8 cellular contexts compared by ENCODE assay signal in the genomic region with DNA sequence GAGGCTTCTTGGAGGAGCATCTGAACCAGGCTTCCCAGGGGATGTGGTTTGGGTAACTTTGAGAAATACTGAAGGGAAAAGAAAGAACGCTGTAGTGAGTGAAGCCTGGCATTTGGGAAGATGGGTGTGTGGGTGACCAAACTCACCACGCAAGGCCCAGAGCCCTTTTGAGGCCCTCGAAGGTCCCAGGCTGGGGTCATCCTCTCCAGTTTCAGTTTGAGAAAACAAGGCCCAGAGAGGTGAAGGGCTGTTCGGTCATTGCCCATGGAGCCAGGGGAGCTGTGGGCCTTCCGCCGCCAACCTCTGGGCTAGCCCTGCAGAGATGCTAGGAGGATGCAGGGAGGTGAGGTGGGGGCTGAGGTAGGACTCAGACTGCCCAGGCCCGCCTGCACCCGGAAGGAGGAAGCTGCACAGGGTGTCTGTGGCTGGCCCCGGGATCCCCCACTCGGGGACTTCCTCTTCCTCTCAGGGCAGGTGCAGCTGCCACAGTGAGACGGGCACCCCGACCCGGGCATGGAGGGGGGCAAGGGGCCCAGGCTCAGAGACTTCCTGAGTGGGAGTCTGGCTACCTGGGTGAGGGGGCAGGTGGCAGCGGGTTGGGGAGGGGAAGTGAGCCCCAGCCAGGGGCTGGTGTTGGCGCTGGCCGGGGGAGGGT. TPM values are rescaled to one million over a fixed set of nuclear protein-coding genes. Genes with fewer than 3 reads are reported as not detected.
DNase-seq lines count a peak whose midpoint lies in the region; ATAC-seq and TF ChIP-seq lines count a peak whose summit lies in the region.

TSS of gene CCDC88B (plus strand) at position 451 of the 655 bp plus-strand sequence. CDS start at position 514, 63 bp downstream.

- no TSS peak for BruUV-seq in IMR-90 (replicated peaks; lab: Mats Ljungman, UMichigan)

- H3K4me1 ChIP-seq in IMR-90 (ENCODE audit: control insufficient read depth, insufficient read depth, low read length) (peaks cover 6% of the 10 kb centered on the region), endodermal cell (ENCODE audit: control insufficient read depth, insufficient read depth, low read length) (no peaks in the 10 kb centered on the region)

- no peak within 1 kb of the TSS for H4K5ac ChIP-seq in IMR-90 (ENCODE audit: low read depth, low read length)

- no peak for TF ChIP-seq RAD21 in IMR-90 (IDR thresholded peaks at IDR 0.05; ENCODE audit: low read length)

- intact Hi-C loops in IMR-90 (cut with micrococcal nuclease): no loop called here

- DNase-seq in IMR-90 (no peak), endodermal cell (no peak), DMS79 (lab: John Stamatoyannopoulos, UW) (no peak), NCI-H2227 treated with DMSO at 0.1 percent for 48 hours (lab: John Stamatoyannopoulos, UW) (no peak)
- DNase-seq in activated CD4-positive, alpha-beta T cell treated with anti-CD3 and anti-CD28 coated beads, Interleukin-2, amount 10 ng/mL, durations not matched to agents 7 days and 5 days: peak; percentile 91
- peak; percentile 72 for DNase-seq in stimulated activated CD4-positive, alpha-beta T cell treated with anti-CD3 and anti-CD28 coated beads, Interleukin-12 subunit alpha, Interleukin-12 subunit beta, amount 100 ng/mL, for 4 hours

- no peak within 1 kb of the TSS for H3K4me2 ChIP-seq in IMR-90 (ENCODE audit: low read depth, low read length)

- H3K27me3 ChIP-seq in IMR-90 (ENCODE audit: control insufficient read depth, insufficient read depth, low read length): peaks cover 9% of the 10 kb centered on the region; the same call in 1 of the 2 replicates
- no peaks in the 10 kb centered on the region for H3K27me3 ChIP-seq in endodermal cell (ENCODE audit: control insufficient read depth, insufficient read depth, low read length, poor library complexity, severe bottlenecking)

- peaks cover 3% of the 10 kb centered on the region; the same call in 1 of the 2 replicates for H3K9me1 ChIP-seq in IMR-90 (ENCODE audit: insufficient read depth, low read length)

- H3K36me3 ChIP-seq in IMR-90 (ENCODE audit: control insufficient read depth, insufficient read depth, low read length) (no peaks in the 10 kb centered on the region), endodermal cell (ENCODE audit: control insufficient read depth, insufficient read depth, low read length) (no peaks in the 10 kb centered on the region)

- no peak for TF ChIP-seq POLR2A in IMR-90 (IDR thresholded peaks at IDR 0.05; ENCODE audit: low read depth, low read length)

- peak; percentile 57 for ATAC-seq in GM19452 (IDR thresholded peaks at IDR 0.05; ENCODE audit: unreplicated experiment)
- no peak for ATAC-seq in IMR-90 (ENCODE audit: low read depth)
- ATAC-seq in HG03097 (IDR thresholded peaks at IDR 0.05; ENCODE audit: low FRiP score, unreplicated experiment): no peak

- no peak within 1 kb of the TSS for H3K9ac ChIP-seq in IMR-90 (ENCODE audit: low read depth, low read length)
- no peak within 1 kb of the TSS for H3K9ac ChIP-seq in endodermal cell (ENCODE audit: extremely low read depth, low read length, poor library complexity, severe bottlenecking)

- in situ Hi-C loops in IMR-90 (cut with MboI; ENCODE audit: low sequenced_read_pairs): no loop called here

- H2BK20ac ChIP-seq in IMR-90 (ENCODE audit: low read depth, low read length): no peak within 1 kb of the TSS

- H3K14ac ChIP-seq in IMR-90 (replicated peaks; ENCODE audit: low read depth, low read length): no peak within 1 kb of the TSS

- peaks cover 48% of the 10 kb centered on the region for H3K4me1 Mint-ChIP-seq in activated CD4-positive, alpha-beta T cell treated with anti-CD3 and anti-CD28 coated beads, Interleukin-2, amount 10 ng/mL, durations not matched to agents 7 days and 5 days
- H3K4me1 Mint-ChIP-seq in endodermal cell: peaks cover 11% of the 10 kb centered on the region

- H3K36me3 Mint-ChIP-seq in activated CD4-positive, alpha-beta T cell treated with anti-CD3 and anti-CD28 coated beads, Interleukin-2, amount 10 ng/mL, durations not matched to agents 7 days and 5 days (ENCODE audit: low read depth): peaks cover 23% of the 10 kb centered on the region
- no peaks in the 10 kb centered on the region for H3K36me3 Mint-ChIP-seq in endodermal cell (ENCODE audit: low read depth)

- H3K4ac ChIP-seq in IMR-90 (ENCODE audit: low read depth, low read length): no peak within 1 kb of the TSS; the same call in 1 of the 2 replicates

- H3K23ac ChIP-seq in IMR-90 (ENCODE audit: low read depth, low read length): no peak within 1 kb of the TSS

- H2BK5ac ChIP-seq in IMR-90 (ENCODE audit: low read depth, low read length, poor library complexity, severe bottlenecking): no peak within 1 kb of the TSS

- H3K4me3 ChIP-seq in IMR-90 (ENCODE audit: insufficient read depth, low read depth, low read length) (no peak within 1 kb of the TSS), endodermal cell (ENCODE audit: low read length) (no peak within 1 kb of the TSS)

- no peak within 1 kb of the TSS for H2BK15ac ChIP-seq in IMR-90 (ENCODE audit: low read depth, low read length)

- H3K9me3 ChIP-seq in IMR-90 (ENCODE audit: control insufficient read depth, insufficient read depth, low read length) (no peaks in the 10 kb centered on the region), endodermal cell (ENCODE audit: control insufficient read depth, low read length) (no peaks in the 10 kb centered on the region)

- no peaks in the 10 kb centered on the region for H3K27me3 Mint-ChIP-seq in activated CD4-positive, alpha-beta T cell treated with anti-CD3 and anti-CD28 coated beads, Interleukin-2, amount 10 ng/mL, durations not matched to agents 7 days and 5 days
- H3K27me3 Mint-ChIP-seq in endodermal cell (ENCODE audit: insufficient read depth): peaks cover 13% of the 10 kb centered on the region

- peak within 1 kb of the TSS; percentile 63 for H2AFZ ChIP-seq in IMR-90 (replicated peaks; ENCODE audit: low read length, poor library complexity)

- no peak within 1 kb of the TSS for H3K18ac ChIP-seq in IMR-90 (ENCODE audit: low read depth, low read length)

- H2AK5ac ChIP-seq in IMR-90 (ENCODE audit: low read depth, low read length): no peak within 1 kb of the TSS

- peak within 1 kb of the TSS; percentile 84 for H3K4me3 Mint-ChIP-seq in activated CD4-positive, alpha-beta T cell treated with anti-CD3 and anti-CD28 coated beads, Interleukin-2, amount 10 ng/mL, durations not matched to agents 7 days and 5 days
- peak within 1 kb of the TSS; percentile 59 for H3K4me3 Mint-ChIP-seq in endodermal cell

- H2AK9ac ChIP-seq in IMR-90 (replicated peaks; ENCODE audit: low read depth, low read length, poor library complexity): no peak within 1 kb of the TSS

- H2BK120ac ChIP-seq in IMR-90 (ENCODE audit: low read depth, low read length): no peak within 1 kb of the TSS

- WGBS in IMR-90 (ENCODE audit: extremely low coverage in 2 of 2, insufficient read length in 1 of 2), 2 experiments: 84% methylated on average over 5 of the region's 16 CpGs; no CpG with 5 or more reads in 1 of the 2 experiments
- 91 to 97% methylated on average over 4 to 16 of the region's 16 CpGs for WGBS in endodermal cell (ENCODE audit: insufficient coverage in 1 of 2, insufficient read length in 1 of 2), 2 experiments

- H4K8ac ChIP-seq in IMR-90 (ENCODE audit: low read depth in 2 of 2, low read length in 2 of 2): no peak within 1 kb of the TSS

- 0 out of 2 replicates have a peak, but pooled peaks cover 3% of the 10 kb centered on the region for H4K20me1 ChIP-seq in IMR-90 (ENCODE audit: insufficient read depth, low read length)

- no peaks in the 10 kb centered on the region for H3K79me1 ChIP-seq in IMR-90 (ENCODE audit: low read depth in 1 of 2, low read length in 2 of 2)

- peak within 1 kb of the TSS; percentile 92 for H3K27ac Mint-ChIP-seq in activated CD4-positive, alpha-beta T cell treated with anti-CD3 and anti-CD28 coated beads, Interleukin-2, amount 10 ng/mL, durations not matched to agents 7 days and 5 days
- no peak within 1 kb of the TSS for H3K27ac Mint-ChIP-seq in endodermal cell

- H3K27ac ChIP-seq in IMR-90 (ENCODE audit: insufficient read depth, low read length) (no peak within 1 kb of the TSS), endodermal cell (ENCODE audit: low read depth, low read length) (no peak within 1 kb of the TSS)

- POLR2A ChIA-PET in IMR-90 (lab: Charles Lee; ENCODE audit: unreplicated experiment): no interaction called here
- POLR2A ChIA-PET in activated CD4-positive, alpha-beta T cell treated with anti-CD3 and anti-CD28 coated beads, Interleukin-2, amount 10 ng/mL, durations not matched to agents 7 days and 5 days (lab: Charles Lee): interaction anchor here (0.6 to 0.7 kb wide), 2 partner anchors 8 to 70 kb away, joined by 3 to 4 read pairs; no protein-coding TSS in a partner anchor

- TF ChIP-seq CTCF in IMR-90 (conservative IDR thresholded peaks at IDR 0.05; ENCODE audit: low read depth, low read length): no peak
- no peak for TF ChIP-seq CTCF in endodermal cell (conservative IDR thresholded peaks at IDR 0.05)

- dilution Hi-C loops in IMR-90 (cut with HindIII; ENCODE audit: low sequenced_read_pairs, unreplicated experiment): no loop called here

- H3K56ac ChIP-seq in IMR-90 (ENCODE audit: extremely low read depth, insufficient read depth, low read length): no peak within 1 kb of the TSS

- CTCF ChIA-PET in IMR-90 (lab: Yijun Ruan, JAX): no interaction called here
- CTCF ChIA-PET in activated CD4-positive, alpha-beta T cell treated with anti-CD3 and anti-CD28 coated beads, Interleukin-2, amount 10 ng/mL, durations not matched to agents 7 days and 5 days (lab: Charles Lee): interaction anchor here (0.7 to 1.1 kb wide), 2 partner anchors 8 to 18 kb away, joined by 3 to 5 read pairs; no protein-coding TSS in a partner anchor

- H3K9me3 Mint-ChIP-seq in activated CD4-positive, alpha-beta T cell treated with anti-CD3 and anti-CD28 coated beads, Interleukin-2, amount 10 ng/mL, durations not matched to agents 7 days and 5 days: no peaks in the 10 kb centered on the region
- no peaks in the 10 kb centered on the region for H3K9me3 Mint-ChIP-seq in endodermal cell

- H4K91ac ChIP-seq in IMR-90 (ENCODE audit: insufficient read depth, low read depth, low read length): no peak within 1 kb of the TSS

TF ChIP-seq in IMR-90, 13 proteins besides CTCF, POLR2A, EP300 and RAD21 (continues in another document):
- no peak for TF ChIP-seq MAZ (IDR thresholded peaks at IDR 0.05; ENCODE audit: borderline replicate concordance, low read depth, low read length)

RNA-seq across cellular contexts. Expression of gene CCDC88B, which starts in this region (rescaled TPM):
- 1.3 and 1.7 TPM in 2 replicates for total RNA-seq in IMR-90 (2012; rRNA removed)
- 2.5 and 3.1 TPM in 2 replicates for polyA plus RNA-seq in IMR-90 (2012; rRNA removed)
- 2.6 and 2.9 TPM in 2 replicates for polyA plus RNA-seq in IMR-90 (2012; cell fraction: cytosol; rRNA removed)
- polyA plus RNA-seq in IMR-90 (2012; cell fraction: nucleus; rRNA removed; ENCODE audit: low replicate concordance): 2.4 and 3.8 TPM in 2 replicates
- 100 to 1,000 TPM; 103 to 127 TPM for total RNA-seq in activated CD4-positive, alpha-beta T cell treated with anti-CD3 and anti-CD28 coated beads, Interleukin-2, amount 10 ng/mL, durations not matched to agents 7 days and 5 days
- total RNA-seq in endodermal cell: 10 to 100 TPM; 14.2 to 15.2 TPM
- 5.3 TPM for polyA plus RNA-seq in endodermal cell (2013, experiment 1 of 2)
- polyA plus RNA-seq in endodermal cell (2013, experiment 2 of 2): 4.5 TPM

Comparison
In these comparisons a context has a peak if more than half of its experiments do, and no peak if none do; other contexts are left out.
1. RNA of gene CCDC88B (total RNA-seq): 103 to 127 TPM in activated CD4-positive, alpha-beta T cell treated with anti-CD3 and anti-CD28 coated beads, Interleukin-2, amount 10 ng/mL, durations not matched to agents 7 days and 5 days; 14.2 to 15.2 TPM in endodermal cell and 1.3 to 1.7 TPM in IMR-90; every median in the first group is over 4 times any median in the second.
2. DNase-seq: peak in activated CD4-positive, alpha-beta T cell treated with anti-CD3 and anti-CD28 coated beads, Interleukin-2, amount 10 ng/mL, durations not matched to agents 7 days and 5 days (single experiment) and stimulated activated CD4-positive, alpha-beta T cell treated with anti-CD3 and anti-CD28 coated beads, Interleukin-12 subunit alpha, Interleukin-12 subunit beta, amount 100 ng/mL, for 4 hours (single experiment); none in IMR-90 (single experiment), endodermal cell (single experiment), DMS79 (single experiment) and NCI-H2227 treated with DMSO at 0.1 percent for 48 hours (single experiment).